8 cellular contexts compared by ENCODE assay signal in the genomic region with DNA sequence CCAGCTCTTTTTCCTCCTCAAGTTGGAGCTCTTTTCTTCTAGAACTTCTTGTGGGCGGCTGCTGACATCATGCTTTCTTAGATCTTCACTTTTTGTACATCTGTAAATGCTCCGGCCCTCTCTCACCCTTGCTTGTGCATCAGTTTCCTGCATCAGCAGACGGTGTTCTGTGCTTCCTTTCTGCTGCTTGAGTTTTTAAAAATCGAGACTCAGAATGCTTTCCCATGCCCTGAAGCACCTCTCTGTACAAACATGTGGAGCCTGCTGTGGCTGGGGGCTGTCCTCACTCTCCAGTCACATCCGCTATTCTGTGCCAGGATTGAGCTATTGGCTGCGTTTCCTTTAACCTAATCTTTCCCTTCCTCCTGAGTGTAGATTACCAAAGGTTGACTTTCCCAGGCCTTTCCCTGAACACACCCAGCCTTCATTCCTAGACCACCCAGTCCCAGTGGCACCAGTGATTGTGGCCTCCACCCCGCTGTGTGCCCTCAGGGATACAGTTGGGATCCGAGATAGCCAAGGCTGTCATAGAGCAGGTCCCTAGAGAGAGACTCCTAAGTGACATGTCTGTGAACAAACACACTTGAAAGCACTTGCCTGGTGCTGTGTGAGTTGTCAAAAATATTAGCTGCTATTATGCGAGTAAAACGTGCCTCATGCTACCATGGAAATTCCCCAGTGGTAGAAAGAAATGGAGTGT. TPM values are rescaled to one million over a fixed set of nuclear protein-coding genes. Genes with fewer than 3 reads are reported as not detected.
A peak's percentile ranks its signal among the peaks of the same experiment; 100 is the strongest.
DNase-seq lines count a peak whose midpoint lies in the region; ATAC-seq, FAIRE-seq and TF ChIP-seq lines count a peak whose summit lies in the region.

No MANE protein-coding gene starts in this region.

- peaks cover 24% of the 10 kb centered on the region for H3K4me1 ChIP-seq in upper lobe of right lung

- no peak overlapping the region for H3K4me3 ChIP-seq in bronchial epithelial cell (ENCODE audit: low read depth, low read length)
- no peak overlapping the region for H3K4me3 ChIP-seq in upper lobe of right lung

- intact Hi-C loops in upper lobe of right lung (cut with DNase I): no loop called here

- peaks cover 5% of the 10 kb centered on the region for H3K4me1 Mint-ChIP-seq in mesothelial cell of epicardium

- H3K9me3 Mint-ChIP-seq in mesothelial cell of epicardium: peaks cover 4% of the 10 kb centered on the region

- peak overlapping the region; percentile 62 for H3K27ac Mint-ChIP-seq in mesothelial cell of epicardium

- no peaks in the 10 kb centered on the region for H3K9me3 ChIP-seq in upper lobe of right lung

- peaks cover 7% of the 10 kb centered on the region for H3K36me3 ChIP-seq in bronchial epithelial cell (ENCODE audit: control insufficient read depth, insufficient read depth, low read length)
- H3K36me3 ChIP-seq in upper lobe of right lung: peaks cover 39% of the 10 kb centered on the region

- H3K4me3 Mint-ChIP-seq in mesothelial cell of epicardium: no peak overlapping the region

- H3K27me3 ChIP-seq in bronchial epithelial cell (ENCODE audit: control insufficient read depth, insufficient read depth, low read length): no peaks in the 10 kb centered on the region
- no peaks in the 10 kb centered on the region for H3K27me3 ChIP-seq in upper lobe of right lung

- peak; percentile 62 for FAIRE-seq in bronchial epithelial cell (lab: Jason Lieb, UNC)

- peak overlapping the region; percentile 68 for H3K27ac ChIP-seq in upper lobe of right lung

- H3K36me3 Mint-ChIP-seq in mesothelial cell of epicardium: peaks cover 35% of the 10 kb centered on the region

- no peak for TF ChIP-seq CTCF in bronchial epithelial cell (IDR thresholded peaks at IDR 0.05; ENCODE audit: insufficient read depth, low read length, severe bottlenecking)
- no peak for TF ChIP-seq CTCF in mesothelial cell of epicardium (IDR thresholded peaks at IDR 0.05; ENCODE audit: unreplicated experiment)
- TF ChIP-seq CTCF in upper lobe of right lung (IDR thresholded peaks at IDR 0.05): no peak

- ATAC-seq in upper lobe of right lung (peak; percentile 87), HG03342 (IDR thresholded peaks at IDR 0.05; ENCODE audit: unreplicated experiment) (no peak), HG03045 (IDR thresholded peaks at IDR 0.05; ENCODE audit: unreplicated experiment) (no peak)

- peak; percentile 61 for DNase-seq in activated CD8-positive, alpha-beta memory T cell treated with anti-CD3 and anti-CD28 coated beads for 24 hours
- no peak for DNase-seq in activated CD8-positive, alpha-beta memory T cell treated with anti-CD3 and anti-CD28 coated beads, Interleukin-2, amount 50 U/mL, for 48 hours
- peak; percentile 58 for DNase-seq in bronchial epithelial cell (ENCODE audit: low read depth)
- no peak for DNase-seq in mesothelial cell of epicardium (ENCODE audit: low spot score in 2 of 2, unreplicated experiment in 2 of 2)
- DNase-seq in upper lobe of right lung: no peak
- DNase-seq in GM19238 (ENCODE audit: insufficient read length, low spot score): no peak

- no peaks in the 10 kb centered on the region for H3K27me3 Mint-ChIP-seq in mesothelial cell of epicardium (ENCODE audit: low read depth)

RNA-seq across cellular contexts. Expression of a gene that starts 41.9 kb away (rescaled TPM):
- total RNA-seq in bronchial epithelial cell (43.4 and 64.5 TPM in 2 replicates), mesothelial cell of epicardium (23.8 to 25.9 TPM (median 25.0 TPM) in 3 replicates), upper lobe of right lung (43.4 TPM)

Comparison
In these comparisons a context has a peak if more than half of its experiments do, and no peak if none do; other contexts are left out.
1. DNase-seq: peak in activated CD8-positive, alpha-beta memory T cell treated with anti-CD3 and anti-CD28 coated beads for 24 hours (single experiment) and bronchial epithelial cell (single experiment); none in activated CD8-positive, alpha-beta memory T cell treated with anti-CD3 and anti-CD28 coated beads, Interleukin-2, amount 50 U/mL, for 48 hours (single experiment), mesothelial cell of epicardium (0 of 2), upper lobe of right lung (single experiment) and GM19238 (single experiment).